ENCODE assay signal across 10 cellular contexts in the genomic region with DNA sequence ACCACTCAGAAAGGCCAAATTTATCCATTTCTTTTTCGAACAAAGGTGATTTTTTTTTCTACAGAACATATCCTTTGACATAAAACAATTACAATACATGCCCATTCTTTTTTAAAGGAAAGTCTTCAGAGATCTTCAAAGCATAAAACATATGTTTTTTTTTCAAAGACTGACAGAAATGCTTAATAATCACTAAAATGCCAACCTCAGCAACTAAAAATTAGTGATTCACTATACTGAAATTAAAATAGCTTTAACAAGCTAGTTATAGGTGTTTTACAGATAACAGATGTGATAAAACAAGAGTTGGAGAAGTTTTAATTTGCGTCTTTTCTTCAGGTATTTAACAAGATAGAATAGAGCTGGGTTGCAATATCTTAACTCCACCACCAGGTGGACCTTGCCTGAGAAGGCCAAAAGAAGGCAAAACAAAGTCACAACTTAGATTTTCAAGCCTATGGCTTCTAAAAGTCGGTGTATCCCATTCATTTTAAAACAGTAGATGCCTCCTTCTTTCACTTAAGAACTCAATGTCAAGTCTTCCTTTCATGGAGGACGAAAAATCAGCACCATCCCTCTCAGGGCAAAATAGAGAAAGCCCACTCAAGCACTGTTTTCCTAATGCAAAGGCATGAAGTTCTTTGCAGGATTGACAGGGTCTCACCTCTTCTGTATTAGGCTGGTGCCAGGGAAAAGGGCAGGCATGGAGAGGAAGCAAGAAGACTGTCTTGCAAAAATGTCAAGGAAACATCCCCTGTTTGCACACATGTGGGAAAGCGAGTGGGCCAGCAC. TPM values are rescaled to one million over a fixed set of nuclear protein-coding genes. Genes with fewer than 3 reads are reported as not detected.
DNase-seq lines count a peak whose midpoint lies in the region; ATAC-seq and TF ChIP-seq lines count a peak whose summit lies in the region.
"Had no signal": no experiment of that assay in that cellular context is flagged by ENCODE, and none has a peak within 500 bp of the region (broad histone marks: within the 10 kb centered on the region; RNA-seq: fewer than 3 reads in every experiment).

No MANE protein-coding gene starts in this region.

- H3K27me3 Mint-ChIP-seq in natural killer cell (ENCODE audit: low read depth in 2 of 2) (peaks cover 0 to 10% of the 10 kb centered on the region in 2 donors), glutamatergic neuron (ENCODE audit: unreplicated experiment) (peaks cover 8% of the 10 kb centered on the region)
- peaks cover 0 to 6% of the 10 kb centered on the region in 2 donors for H3K27me3 Mint-ChIP-seq in natural killer cell treated with Interleukin-12 subunit alpha and Interleukin-12 subunit beta and Interleukin-15 and Interleukin-18, amount 100 ng/mL, for 72 hours
- H3K27me3 Mint-ChIP-seq in activated T-helper 17 cell treated with anti-CD3 and anti-CD28 coated beads, Interleukin-2, amount 50 U/mL, for 72 hours: no peaks in the 10 kb centered on the region

- no peaks in the 10 kb centered on the region for H3K9me3 Mint-ChIP-seq in natural killer cell
- no peaks in the 10 kb centered on the region for H3K9me3 Mint-ChIP-seq in natural killer cell treated with Interleukin-12 subunit alpha and Interleukin-12 subunit beta and Interleukin-15 and Interleukin-18, amount 100 ng/mL, for 72 hours
- peaks cover 7% of the 10 kb centered on the region for H3K9me3 Mint-ChIP-seq in glutamatergic neuron (ENCODE audit: unreplicated experiment)
- no peaks in the 10 kb centered on the region for H3K9me3 Mint-ChIP-seq in activated T-helper 17 cell treated with anti-CD3 and anti-CD28 coated beads, Interleukin-2, amount 50 U/mL, for 72 hours

- intact Hi-C loops in natural killer cell (cut with micrococcal nuclease): no loop called here

- no peaks in the 10 kb centered on the region for H4K20me1 ChIP-seq in SU-DHL-6 (ENCODE audit: low read depth, low read length)

- DNase-seq in natural killer cell (no peak), glutamatergic neuron (no peak), NCI-H1092 treated with DMSO at 0.1 percent for 48 hours (lab: John Stamatoyannopoulos, UW) (no peak)
- no peak for DNase-seq in natural killer cell treated with Interleukin-12 subunit alpha and Interleukin-12 subunit beta and Interleukin-15 and Interleukin-18, amount 100 ng/mL, for 72 hours (ENCODE audit: low spot score)
- DNase-seq: GF-D8, uterus had no signal

- no peak overlapping the region for H3K27ac ChIP-seq in SU-DHL-6 (ENCODE audit: low read depth, low read length)
- H3K27ac ChIP-seq: uterus had no signal

- H3K9me2 ChIP-seq in SU-DHL-6 (replicated peaks; ENCODE audit: insufficient read depth, low read length): no peaks in the 10 kb centered on the region

- peak; percentile 84 for TF ChIP-seq CTCF in natural killer cell (IDR thresholded peaks at IDR 0.05)
- peak; percentile 36 for TF ChIP-seq CTCF in SU-DHL-6 (IDR thresholded peaks at IDR 0.05; ENCODE audit: insufficient read depth, low read length, poor library complexity, severe bottlenecking)
- peak; percentile 81 for TF ChIP-seq CTCF in glutamatergic neuron (IDR thresholded peaks at IDR 0.05; ENCODE audit: partially characterized antibody, unreplicated experiment)

- H3K4me3 Mint-ChIP-seq in natural killer cell: no peak overlapping the region
- no peak overlapping the region for H3K4me3 Mint-ChIP-seq in natural killer cell treated with Interleukin-12 subunit alpha and Interleukin-12 subunit beta and Interleukin-15 and Interleukin-18, amount 100 ng/mL, for 72 hours
- H3K4me3 Mint-ChIP-seq in glutamatergic neuron (ENCODE audit: unreplicated experiment): no peak overlapping the region
- no peak overlapping the region for H3K4me3 Mint-ChIP-seq in activated T-helper 17 cell treated with anti-CD3 and anti-CD28 coated beads, Interleukin-2, amount 50 U/mL, for 72 hours

- no peaks in the 10 kb centered on the region for H3K27me3 ChIP-seq in SU-DHL-6 (ENCODE audit: low read length)
- H3K27me3 ChIP-seq: uterus had no signal

- H3F3A ChIP-seq in SU-DHL-6 (ENCODE audit: insufficient read depth): no peaks in the 10 kb centered on the region

- H3K36me3 Mint-ChIP-seq in natural killer cell (no peaks in the 10 kb centered on the region), glutamatergic neuron (ENCODE audit: unreplicated experiment) (no peaks in the 10 kb centered on the region)
- no peaks in the 10 kb centered on the region for H3K36me3 Mint-ChIP-seq in natural killer cell treated with Interleukin-12 subunit alpha and Interleukin-12 subunit beta and Interleukin-15 and Interleukin-18, amount 100 ng/mL, for 72 hours
- H3K36me3 Mint-ChIP-seq in activated T-helper 17 cell treated with anti-CD3 and anti-CD28 coated beads, Interleukin-2, amount 50 U/mL, for 72 hours (ENCODE audit: low read depth): no peaks in the 10 kb centered on the region

- no peaks in the 10 kb centered on the region for H3K79me2 ChIP-seq in SU-DHL-6 (ENCODE audit: insufficient read depth, low read length)

- no peak overlapping the region for H3K9ac ChIP-seq in SU-DHL-6 (ENCODE audit: low read length)

- H3K4me2 ChIP-seq in SU-DHL-6 (ENCODE audit: low read depth, low read length, poor library complexity, severe bottlenecking): no peak overlapping the region

- no peaks in the 10 kb centered on the region for H3K4me1 Mint-ChIP-seq in natural killer cell
- no peaks in the 10 kb centered on the region for H3K4me1 Mint-ChIP-seq in natural killer cell treated with Interleukin-12 subunit alpha and Interleukin-12 subunit beta and Interleukin-15 and Interleukin-18, amount 100 ng/mL, for 72 hours (ENCODE audit: low read depth in 2 of 2)
- peaks cover 32% of the 10 kb centered on the region for H3K4me1 Mint-ChIP-seq in glutamatergic neuron (ENCODE audit: low read depth, unreplicated experiment)
- no peaks in the 10 kb centered on the region for H3K4me1 Mint-ChIP-seq in activated T-helper 17 cell treated with anti-CD3 and anti-CD28 coated beads, Interleukin-2, amount 50 U/mL, for 72 hours

- peaks cover 5% of the 10 kb centered on the region; the same call in 1 of the 2 replicates for H3K9me3 ChIP-seq in SU-DHL-6 (ENCODE audit: insufficient read depth, low read length)
- H3K9me3 ChIP-seq: uterus had no signal

- H2AFZ ChIP-seq in SU-DHL-6 (ENCODE audit: low read depth, low read length, severe bottlenecking): no peak overlapping the region

- no peak overlapping the region for H3K27ac Mint-ChIP-seq in natural killer cell
- H3K27ac Mint-ChIP-seq in natural killer cell treated with Interleukin-12 subunit alpha and Interleukin-12 subunit beta and Interleukin-15 and Interleukin-18, amount 100 ng/mL, for 72 hours: no peak overlapping the region
- no peak overlapping the region for H3K27ac Mint-ChIP-seq in glutamatergic neuron (ENCODE audit: unreplicated experiment)
- H3K27ac Mint-ChIP-seq in activated T-helper 17 cell treated with anti-CD3 and anti-CD28 coated beads, Interleukin-2, amount 50 U/mL, for 72 hours: no peak overlapping the region

- no peaks in the 10 kb centered on the region for H3K36me3 ChIP-seq in SU-DHL-6 (ENCODE audit: low read length)
- H3K36me3 ChIP-seq: uterus had no signal

- H3K4me3 ChIP-seq in SU-DHL-6 (ENCODE audit: insufficient read depth, low read length, poor library complexity, severe bottlenecking): no peak overlapping the region
- H3K4me3 ChIP-seq: uterus had no signal

- ATAC-seq in natural killer cell (peak in 2 of 3 donors; percentile 49 to 64), GM18873 (IDR thresholded peaks at IDR 0.05; ENCODE audit: low FRiP score, unreplicated experiment) (no peak), HG03354 (IDR thresholded peaks at IDR 0.05; ENCODE audit: poor library complexity, severe bottlenecking, unreplicated experiment) (no peak)
- ATAC-seq in natural killer cell treated with Interleukin-12 subunit alpha and Interleukin-12 subunit beta and Interleukin-15 and Interleukin-18, amount 100 ng/mL, for 72 hours: no peak
- no peak for ATAC-seq in activated T-helper 17 cell treated with anti-CD3 and anti-CD28 coated beads, Interleukin-2, amount 50 U/mL, for 72 hours (replicated peaks)

RNA-seq across cellular contexts. Expression of gene CPLX2, which starts 31.1 kb away (rescaled TPM):
- not detected for total RNA-seq in natural killer cell
- total RNA-seq in natural killer cell treated with Interleukin-12 subunit alpha and Interleukin-12 subunit beta and Interleukin-15 and Interleukin-18, amount 100 ng/mL, for 72 hours: not detected
- 162 TPM for total RNA-seq in glutamatergic neuron (ENCODE audit: unreplicated experiment)
- not detected for total RNA-seq in activated T-helper 17 cell treated with anti-CD3 and anti-CD28 coated beads, Interleukin-2, amount 50 U/mL, for 72 hours

Comparison
In these comparisons a context has a peak if more than half of its experiments do, and no peak if none do; other contexts are left out.
1. ATAC-seq: peak in natural killer cell (2 of 3); none in natural killer cell treated with Interleukin-12 subunit alpha and Interleukin-12 subunit beta and Interleukin-15 and Interleukin-18, amount 100 ng/mL, for 72 hours (0 of 2), GM18873 (single experiment), activated T-helper 17 cell treated with anti-CD3 and anti-CD28 coated beads, Interleukin-2, amount 50 U/mL, for 72 hours (single experiment) and HG03354 (single experiment).
2. RNA of gene CPLX2, which starts 31.1 kb away (total RNA-seq): 162 TPM in glutamatergic neuron (single experiment); not detected in activated T-helper 17 cell treated with anti-CD3 and anti-CD28 coated beads, Interleukin-2, amount 50 U/mL, for 72 hours, not detected in natural killer cell and not detected in natural killer cell treated with Interleukin-12 subunit alpha and Interleukin-12 subunit beta and Interleukin-15 and Interleukin-18, amount 100 ng/mL, for 72 hours; every median in the first group is over 100 times any median in the second.
3. Peak in every context shown above with its lines, with median percentiles within 50 percentile points of each other: CTCF ChIP-seq.